In the genomic region with DNA sequence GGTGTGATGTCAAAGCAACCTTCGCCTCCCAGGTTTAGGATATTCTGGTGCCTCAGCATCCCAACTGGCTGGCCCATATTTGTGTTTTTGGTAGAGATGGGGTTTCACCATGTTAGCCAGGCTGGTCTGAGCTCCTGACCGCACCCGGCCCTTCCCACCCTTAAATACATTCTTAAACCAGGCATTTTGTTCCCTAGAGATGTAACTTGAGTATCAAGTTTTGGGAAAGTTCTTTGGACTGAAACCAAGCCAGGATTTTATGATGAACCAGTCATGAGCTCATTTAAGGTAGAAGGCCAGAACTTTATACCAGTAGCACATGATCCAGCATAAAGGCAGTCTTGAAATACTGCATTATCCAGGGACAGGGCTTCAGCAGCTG, we compare ENCODE assay signal across 18 cellular contexts. TPM values are rescaled to one million over a fixed set of nuclear protein-coding genes. Genes with fewer than 3 reads are reported as not detected.
DNase-seq lines count a peak whose midpoint lies in the region; ATAC-seq, FAIRE-seq and TF ChIP-seq lines count a peak whose summit lies in the region.
"Had no signal": no experiment of that assay in that cellular context is flagged by ENCODE, and none has a peak within 500 bp of the region (broad histone marks: within the 10 kb centered on the region; RNA-seq: fewer than 3 reads in every experiment).

No MANE protein-coding gene starts in this region.

- TF ChIP-seq POLR2A in esophagus muscularis mucosa (IDR thresholded peaks at IDR 0.05; ENCODE audit: low read depth) (no peak), gastroesophageal sphincter (IDR thresholded peaks at IDR 0.05) (no peak)

- peak overlapping the region; percentile 3 to 98 (median 96); a peak in 16 of 22 replicates for H3K4me2 ChIP-seq in BLaER1 treated with 17β-estradiol and CSF1 and Interleukin-3, amounts not matched to agents 10 nM and 100 nM

- no peak overlapping the region for H3K27ac Mint-ChIP-seq in activated T-helper 1 cell treated with anti-CD3 and anti-CD28 coated beads, Interleukin-12 subunit alpha, Interleukin-12 subunit beta, Interleukin-2, Interleukin-4 antibody, amounts not matched to agents 30 ng/mL and 10 ng/mL and 1 ng/mL, durations not matched to agents 14 hours and 24 hours and 36 hours

- WGBS in esophagus muscularis mucosa = 86% methylated on average over 3 of the region's 3 CpGs
- WGBS in gastroesophageal sphincter (ENCODE audit: low coverage in 1 of 2), 2 donors = 74 to 86% methylated on average over 3 of the region's 3 CpGs

- H3K27ac ChIP-seq in 22Rv1 (peak overlapping the region; percentile 92), kidney (ENCODE audit: low read depth in 2 of 2, low read length in 2 of 2) (no peak overlapping the region), esophagus muscularis mucosa (replicated peaks in 1 of 4) (no peak overlapping the region), gastroesophageal sphincter (no peak overlapping the region)
- H3K27ac ChIP-seq in BLaER1 treated with 17β-estradiol and CSF1 and Interleukin-3, amounts not matched to agents 10 nM and 100 nM = peak overlapping the region in 4 of 11 experiments; percentile 19 to 95 (median 42); a peak in 4 of 22 replicates
- H3K27ac ChIP-seq: ascending aorta, sigmoid colon, testis had no signal

- peaks cover 58% of the 10 kb centered on the region for H3K36me3 Mint-ChIP-seq in activated T-helper 1 cell treated with anti-CD3 and anti-CD28 coated beads, Interleukin-12 subunit alpha, Interleukin-12 subunit beta, Interleukin-2, Interleukin-4 antibody, amounts not matched to agents 30 ng/mL and 10 ng/mL and 1 ng/mL, durations not matched to agents 14 hours and 24 hours and 36 hours (ENCODE audit: low read depth)

- no peak for TF ChIP-seq CTCF in 22Rv1 (IDR thresholded peaks at IDR 0.05)
- TF ChIP-seq CTCF in kidney (IDR thresholded peaks at IDR 0.05; ENCODE audit: borderline replicate concordance, extremely low read depth, insufficient read depth) = no peak
- TF ChIP-seq CTCF in esophagus muscularis mucosa (IDR thresholded peaks at IDR 0.05) = no peak
- TF ChIP-seq CTCF in gastroesophageal sphincter (IDR thresholded peaks at IDR 0.05) = no peak

- no peak overlapping the region for H3K4me3 ChIP-seq in BLaER1 treated with 17β-estradiol and CSF1 and Interleukin-3, amounts not matched to agents 10 nM and 100 nM
- no peak overlapping the region for H3K4me3 ChIP-seq in kidney (ENCODE audit: low read length in 2 of 2)
- no peak overlapping the region for H3K4me3 ChIP-seq in esophagus muscularis mucosa
- no peak overlapping the region for H3K4me3 ChIP-seq in gastroesophageal sphincter
- H3K4me3 ChIP-seq: ascending aorta, gastrocnemius medialis, sigmoid colon, testis had no signal

- peaks cover 37% of the 10 kb centered on the region for H3K4me1 Mint-ChIP-seq in activated T-helper 1 cell treated with anti-CD3 and anti-CD28 coated beads, Interleukin-12 subunit alpha, Interleukin-12 subunit beta, Interleukin-2, Interleukin-4 antibody, amounts not matched to agents 30 ng/mL and 10 ng/mL and 1 ng/mL, durations not matched to agents 14 hours and 24 hours and 36 hours (ENCODE audit: low read depth)

- DNase-seq in activated T-helper 1 cell treated with anti-CD3 and anti-CD28 coated beads, Interleukin-12 subunit alpha, Interleukin-12 subunit beta, Interleukin-2, Interleukin-4 antibody, amounts not matched to agents 30 ng/mL and 10 ng/mL and 1 ng/mL, durations not matched to agents 14 hours and 24 hours and 36 hours (ENCODE audit: low spot score) = no peak
- peak; percentile 8 for DNase-seq in kidney
- no peak for DNase-seq in GDM1 (lab: John Stamatoyannopoulos, UW)
- DNase-seq in GM19239 (ENCODE audit: insufficient read length, low spot score) = no peak
- DNase-seq in esophagus muscularis mucosa (ENCODE audit: extremely low spot score) = no peak
- DNase-seq: activated effector memory CD4-positive, alpha-beta T cell treated with Interleukin-2 at 50 U/mL for 16 hours; NCI-H2227 treated with DMSO at 0.1 percent for 48 hours; occipital lobe; sigmoid colon; testis had no signal

- H3K4me3 Mint-ChIP-seq in activated T-helper 1 cell treated with anti-CD3 and anti-CD28 coated beads, Interleukin-12 subunit alpha, Interleukin-12 subunit beta, Interleukin-2, Interleukin-4 antibody, amounts not matched to agents 30 ng/mL and 10 ng/mL and 1 ng/mL, durations not matched to agents 14 hours and 24 hours and 36 hours = peak overlapping the region; percentile 19

- H3K27me3 ChIP-seq in BLaER1 treated with 17β-estradiol and CSF1 and Interleukin-3, amounts not matched to agents 10 nM and 100 nM = no peaks in the 10 kb centered on the region
- H3K27me3 ChIP-seq in esophagus muscularis mucosa (no peaks in the 10 kb centered on the region), gastroesophageal sphincter (no peaks in the 10 kb centered on the region)
- H3K27me3 ChIP-seq: ascending aorta, gastrocnemius medialis, sigmoid colon, testis had no signal

- no peaks in the 10 kb centered on the region for H3K9me3 ChIP-seq in BLaER1 treated with 17β-estradiol and CSF1 and Interleukin-3, amounts not matched to agents 10 nM and 100 nM (replicated peaks in 1 of 11)
- H3K9me3 ChIP-seq in kidney (ENCODE audit: control insufficient read depth in 1 of 2, low read length in 2 of 2) (no peaks in the 10 kb centered on the region), esophagus muscularis mucosa (no peaks in the 10 kb centered on the region), gastroesophageal sphincter (no peaks in the 10 kb centered on the region)
- H3K9me3 ChIP-seq: ascending aorta, gastrocnemius medialis, sigmoid colon, testis had no signal

- H3K9ac ChIP-seq in BLaER1 treated with 17β-estradiol and CSF1 and Interleukin-3, amounts not matched to agents 10 nM and 100 nM = peak overlapping the region in 8 of 11 experiments; percentile 16 to 100 (median 99); a peak in 10 of 22 replicates
- no peak overlapping the region for H3K9ac ChIP-seq in kidney (ENCODE audit: low read length in 2 of 2)

- H3K36me3 ChIP-seq in BLaER1 treated with 17β-estradiol and CSF1 and Interleukin-3, amounts not matched to agents 10 nM and 100 nM = peaks cover 44 to 57% (median 52%) of the 10 kb centered on the region in 11 experiments
- H3K36me3 ChIP-seq in kidney (ENCODE audit: control insufficient read depth in 1 of 2, insufficient read depth in 2 of 2, low read length in 2 of 2) = peaks cover 25 to 35% of the 10 kb centered on the region in 2 donors
- peaks cover 34 to 57% (median 52%) of the 10 kb centered on the region in 4 donors for H3K36me3 ChIP-seq in esophagus muscularis mucosa
- H3K36me3 ChIP-seq in gastroesophageal sphincter = peaks cover 0 to 57% of the 10 kb centered on the region in 2 donors

- intact Hi-C loops in activated T-helper 1 cell treated with anti-CD3 and anti-CD28 coated beads, Interleukin-12 subunit alpha, Interleukin-12 subunit beta, Interleukin-2, Interleukin-4 antibody, amounts not matched to agents 30 ng/mL and 10 ng/mL and 1 ng/mL, durations not matched to agents 14 hours and 24 hours and 36 hours (cut with micrococcal nuclease) = no loop called here
- intact Hi-C loops in kidney (cut with DNase I) = no loop called here
- intact Hi-C loops in esophagus muscularis mucosa (cut with DNase I) = no loop called here

- H3K4me1 ChIP-seq in BLaER1 treated with 17β-estradiol and CSF1 and Interleukin-3, amounts not matched to agents 10 nM and 100 nM = peaks cover 54 to 74% (median 63%) of the 10 kb centered on the region in 10 experiments
- H3K4me1 ChIP-seq in kidney (ENCODE audit: control insufficient read depth in 1 of 2, insufficient read depth in 1 of 2, low read depth in 1 of 2, low read length in 2 of 2) = peaks cover 3 to 23% of the 10 kb centered on the region in 2 donors
- H3K4me1 ChIP-seq in esophagus muscularis mucosa = peaks cover 34 to 54% (median 44%) of the 10 kb centered on the region in 4 donors
- peaks cover 0 to 50% (median 24%) of the 10 kb centered on the region in 3 donors for H3K4me1 ChIP-seq in gastroesophageal sphincter

- H3K27me3 Mint-ChIP-seq in activated T-helper 1 cell treated with anti-CD3 and anti-CD28 coated beads, Interleukin-12 subunit alpha, Interleukin-12 subunit beta, Interleukin-2, Interleukin-4 antibody, amounts not matched to agents 30 ng/mL and 10 ng/mL and 1 ng/mL, durations not matched to agents 14 hours and 24 hours and 36 hours (ENCODE audit: insufficient read depth) = peaks cover 2% of the 10 kb centered on the region

- no peaks in the 10 kb centered on the region for H3K9me3 Mint-ChIP-seq in activated T-helper 1 cell treated with anti-CD3 and anti-CD28 coated beads, Interleukin-12 subunit alpha, Interleukin-12 subunit beta, Interleukin-2, Interleukin-4 antibody, amounts not matched to agents 30 ng/mL and 10 ng/mL and 1 ng/mL, durations not matched to agents 14 hours and 24 hours and 36 hours

- no peak for FAIRE-seq in kidney (lab: Jason Lieb, UNC)
- no peak for FAIRE-seq in GM19239 (lab: Jason Lieb, UNC)
- FAIRE-seq: colon, H1 had no signal

- TF ChIP-seq EP300 in esophagus muscularis mucosa (IDR thresholded peaks at IDR 0.05) = no peak
- TF ChIP-seq EP300 in gastroesophageal sphincter (IDR thresholded peaks at IDR 0.05) = no peak

- peaks cover 45 to 78% (median 63%) of the 10 kb centered on the region in 11 experiments for H4K20me1 ChIP-seq in BLaER1 treated with 17β-estradiol and CSF1 and Interleukin-3, amounts not matched to agents 10 nM and 100 nM

- no peak for ATAC-seq in gastroesophageal sphincter
- ATAC-seq: gastrocnemius medialis, left lobe of liver had no signal

RNA-seq across cellular contexts. Expression of gene RPL7A, which starts 3.5 kb away (rescaled TPM):
- total RNA-seq in activated T-helper 1 cell treated with anti-CD3 and anti-CD28 coated beads, Interleukin-12 subunit alpha, Interleukin-12 subunit beta, Interleukin-2, Interleukin-4 antibody, amounts not matched to agents 30 ng/mL and 10 ng/mL and 1 ng/mL, durations not matched to agents 14 hours and 24 hours and 36 hours = 2,401 and 2,463 TPM in 2 replicates
- total RNA-seq in kidney = 1,502 TPM
- 2,097 TPM for polyA plus RNA-seq in kidney (ENCODE audit: insufficient read depth, low read depth, low replicate concordance)
- total RNA-seq in esophagus muscularis mucosa = 1,000 to 10,000 TPM; 1,466 to 2,142 (median 1,771) TPM
- total RNA-seq in gastroesophageal sphincter = 1,000 to 10,000 TPM; 1,385 to 2,320 (median 1,660) TPM

RNA-seq across cellular contexts. Expression of gene MED22, which starts 3.6 kb away (rescaled TPM):
- total RNA-seq in activated T-helper 1 cell treated with anti-CD3 and anti-CD28 coated beads, Interleukin-12 subunit alpha, Interleukin-12 subunit beta, Interleukin-2, Interleukin-4 antibody, amounts not matched to agents 30 ng/mL and 10 ng/mL and 1 ng/mL, durations not matched to agents 14 hours and 24 hours and 36 hours = 37.9 and 40.5 TPM in 2 replicates
- total RNA-seq in kidney = 32.7 TPM
- polyA plus RNA-seq in kidney (ENCODE audit: insufficient read depth, low read depth, low replicate concordance) = 24.6 TPM
- 10 to 100 TPM; 20.0 to 44.6 (median 35.5) TPM for total RNA-seq in esophagus muscularis mucosa
- total RNA-seq in gastroesophageal sphincter = 10 to 100 TPM; 25.1 to 47.3 (median 37.8) TPM

RNA-seq across cellular contexts. Expression of gene SURF1, which starts 4.8 kb away (rescaled TPM):
- total RNA-seq in activated T-helper 1 cell treated with anti-CD3 and anti-CD28 coated beads, Interleukin-12 subunit alpha, Interleukin-12 subunit beta, Interleukin-2, Interleukin-4 antibody, amounts not matched to agents 30 ng/mL and 10 ng/mL and 1 ng/mL, durations not matched to agents 14 hours and 24 hours and 36 hours = 36.3 and 37.7 TPM in 2 replicates
- 45.0 TPM for total RNA-seq in kidney
- polyA plus RNA-seq in kidney (ENCODE audit: insufficient read depth, low read depth, low replicate concordance) = 165 TPM
- total RNA-seq in esophagus muscularis mucosa = 10 to 100 TPM; 50.4 to 86.4 (median 69.2) TPM
- 10 to 100 TPM; 46.0 to 53.4 (median 49.8) TPM for total RNA-seq in gastroesophageal sphincter

RNA-seq across cellular contexts. Expression of gene SURF2, which starts 4.8 kb away (rescaled TPM):
- total RNA-seq in activated T-helper 1 cell treated with anti-CD3 and anti-CD28 coated beads, Interleukin-12 subunit alpha, Interleukin-12 subunit beta, Interleukin-2, Interleukin-4 antibody, amounts not matched to agents 30 ng/mL and 10 ng/mL and 1 ng/mL, durations not matched to agents 14 hours and 24 hours and 36 hours = 28.6 and 30.9 TPM in 2 replicates
- total RNA-seq in kidney (23.5 TPM), esophagus muscularis mucosa (10 to 100 TPM; 16.1 to 36.4 (median 28.7) TPM), gastroesophageal sphincter (10 to 100 TPM; 11.2 to 16.3 (median 15.3) TPM)
- polyA plus RNA-seq in kidney (ENCODE audit: insufficient read depth, low read depth, low replicate concordance) = 61.2 TPM

RNA-seq across cellular contexts. Expression of gene SURF6, which starts 15.5 kb away (rescaled TPM):
- total RNA-seq in activated T-helper 1 cell treated with anti-CD3 and anti-CD28 coated beads, Interleukin-12 subunit alpha, Interleukin-12 subunit beta, Interleukin-2, Interleukin-4 antibody, amounts not matched to agents 30 ng/mL and 10 ng/mL and 1 ng/mL, durations not matched to agents 14 hours and 24 hours and 36 hours = 29.0 and 29.8 TPM in 2 replicates
- 17.3 TPM for total RNA-seq in kidney
- 16.8 TPM for polyA plus RNA-seq in kidney (ENCODE audit: insufficient read depth, low read depth, low replicate concordance)
- total RNA-seq in esophagus muscularis mucosa = 10 to 100 TPM; 15.0 to 36.2 (median 27.5) TPM
- total RNA-seq in gastroesophageal sphincter = 10 to 100 TPM; 22.5 to 36.3 (median 25.8) TPM

Comparison
In these comparisons a context has a peak if more than half of its experiments do, and no peak if none do; other contexts are left out.
1. H3K9ac ChIP-seq: peak in BLaER1 treated with 17β-estradiol and CSF1 and Interleukin-3, amounts not matched to agents 10 nM and 100 nM (8 of 11); none in kidney (0 of 2).